ENCODE assay signal across 16 cellular contexts in genomic region chr12:120098756-120099470, GRCh38.
DNase-seq lines count a peak whose midpoint lies in the region; ATAC-seq and TF ChIP-seq lines count a peak whose summit lies in the region.
"Had no signal": no experiment of that assay in that cellular context is flagged by ENCODE, and none has a peak within 500 bp of the region (broad histone marks: within the 10 kb centered on the region; RNA-seq: fewer than 3 reads in every experiment).

No MANE protein-coding gene starts in this region.

- intact Hi-C loops in dendritic cell treated with granulocyte-macrophage colony-stimulating factor and Interleukin-4, amounts not matched to agents 40 ng/mL and 50 ng/mL, for 4 days (cut with micrococcal nuclease), result no loop called here

- H3K36me3 Mint-ChIP-seq in activated T-cell treated with anti-CD3 and anti-CD28 coated beads, Interleukin-2, amount 50 U/mL, for 24 hours (ENCODE audit: low read depth), result peaks cover 92% of the 10 kb centered on the region
- peaks cover 100% of the 10 kb centered on the region for H3K36me3 Mint-ChIP-seq in dendritic cell treated with granulocyte-macrophage colony-stimulating factor and Interleukin-4, amounts not matched to agents 40 ng/mL and 50 ng/mL, for 4 days (ENCODE audit: low read depth)

- H3K4me1 Mint-ChIP-seq in activated T-cell treated with anti-CD3 and anti-CD28 coated beads, Interleukin-2, amount 50 U/mL, for 24 hours (ENCODE audit: low read depth), result peaks cover 29% of the 10 kb centered on the region
- H3K4me1 Mint-ChIP-seq in dendritic cell treated with granulocyte-macrophage colony-stimulating factor and Interleukin-4, amounts not matched to agents 40 ng/mL and 50 ng/mL, for 4 days (ENCODE audit: low read depth), result peaks cover 69% of the 10 kb centered on the region

- H3K27ac Mint-ChIP-seq in activated T-cell treated with anti-CD3 and anti-CD28 coated beads, Interleukin-2, amount 50 U/mL, for 24 hours, result peak overlapping the region; percentile 22
- H3K27ac Mint-ChIP-seq in dendritic cell treated with granulocyte-macrophage colony-stimulating factor and Interleukin-4, amounts not matched to agents 40 ng/mL and 50 ng/mL, for 4 days, result peak overlapping the region; percentile 82
- H3K27ac Mint-ChIP-seq: B cell; CD4-positive, CD25-positive, alpha-beta regulatory T cell; GM23338 had no signal

- no peak for TF ChIP-seq CTCF in RWPE1 (conservative IDR thresholded peaks at IDR 0.05; ENCODE audit: low read depth)

- H3K4me3 Mint-ChIP-seq in activated T-cell treated with anti-CD3 and anti-CD28 coated beads, Interleukin-2, amount 50 U/mL, for 24 hours, result no peak overlapping the region
- H3K4me3 Mint-ChIP-seq in dendritic cell treated with granulocyte-macrophage colony-stimulating factor and Interleukin-4, amounts not matched to agents 40 ng/mL and 50 ng/mL, for 4 days, result no peak overlapping the region
- H3K4me3 Mint-ChIP-seq: B cell; CD4-positive, CD25-positive, alpha-beta regulatory T cell; GM23338 had no signal

- no peaks in the 10 kb centered on the region for H3K9me3 Mint-ChIP-seq in activated T-cell treated with anti-CD3 and anti-CD28 coated beads, Interleukin-2, amount 50 U/mL, for 24 hours
- no peaks in the 10 kb centered on the region for H3K9me3 Mint-ChIP-seq in dendritic cell treated with granulocyte-macrophage colony-stimulating factor and Interleukin-4, amounts not matched to agents 40 ng/mL and 50 ng/mL, for 4 days
- H3K9me3 Mint-ChIP-seq: CD4-positive, CD25-positive, alpha-beta regulatory T cell; CD8-positive, alpha-beta memory T cell; GM23338 had no signal

- ATAC-seq in HG03442 (IDR thresholded peaks at IDR 0.05; ENCODE audit: unreplicated experiment), result no peak
- ATAC-seq in HG02973 (IDR thresholded peaks at IDR 0.05; ENCODE audit: unreplicated experiment), result no peak
- ATAC-seq: GM23338 had no signal

- no peaks in the 10 kb centered on the region for H3K27me3 Mint-ChIP-seq in activated T-cell treated with anti-CD3 and anti-CD28 coated beads, Interleukin-2, amount 50 U/mL, for 24 hours
- no peaks in the 10 kb centered on the region for H3K27me3 Mint-ChIP-seq in dendritic cell treated with granulocyte-macrophage colony-stimulating factor and Interleukin-4, amounts not matched to agents 40 ng/mL and 50 ng/mL, for 4 days
- H3K27me3 Mint-ChIP-seq: B cell; CD4-positive, CD25-positive, alpha-beta regulatory T cell; CD8-positive, alpha-beta memory T cell had no signal

- H3K27ac ChIP-seq in RWPE1, result peak overlapping the region; percentile 39
- H3K27ac ChIP-seq: BLaER1 had no signal

- no peak for DNase-seq in activated T-cell treated with anti-CD3 and anti-CD28 coated beads, Interleukin-2, amount 50 U/mL, for 24 hours
- no peak for DNase-seq in activated T-cell treated with anti-CD3 and anti-CD28 coated beads, Interleukin-2, amount 50 U/mL, for 1 hour
- DNase-seq in RWPE1 (ENCODE audit: low spot score) (no peak), D341Med (ENCODE audit: low spot score) (no peak)
- DNase-seq: CD4-positive, CD25-positive, alpha-beta regulatory T cell; CD8-positive, alpha-beta memory T cell; DMS53; DMS79 treated with DMSO at 0.1 percent for 48 hours; GF-D8; HCEC 1CT had no signal

- POLR2A ChIA-PET in RWPE1 (lab: Yijun Ruan, JAX; ENCODE audit: low non-redundant PET), result no interaction called here

- CTCF ChIA-PET in RWPE1 (lab: Yijun Ruan, JAX), result interaction anchor here (0.6 kb wide), 1 partner anchor 16 kb away, joined by 6 read pairs; no protein-coding TSS in a partner anchor
